Comparison of ENCODE assay signal across 13 cellular contexts in genomic region chr21:44794031-44794374, GRCh38. TPM values are rescaled to one million over a fixed set of nuclear protein-coding genes. Genes with fewer than 3 reads are reported as not detected.
DNase-seq lines count a peak whose midpoint lies in the region; ATAC-seq and TF ChIP-seq lines count a peak whose summit lies in the region.
"Had no signal": no experiment of that assay in that cellular context is flagged by ENCODE, and none has a peak within 500 bp of the region (broad histone marks: within the 10 kb centered on the region; RNA-seq: fewer than 3 reads in every experiment).

No MANE protein-coding gene starts in this region.

- no peak overlapping the region for H3K4me3 Mint-ChIP-seq in activated T-cell treated with anti-CD3 and anti-CD28 coated beads, Interleukin-2, amount 50 U/mL, for 72 hours
- H3K4me3 Mint-ChIP-seq in activated T-cell treated with anti-CD3 and anti-CD28 coated beads, Interleukin-2, amount 50 U/mL, for 24 hours = no peak overlapping the region
- H3K4me3 Mint-ChIP-seq in stimulated activated effector memory CD8-positive, alpha-beta T cell treated with anti-CD3 and anti-CD28 coated beads, Interleukin-12 subunit alpha, Interleukin-12 subunit beta, amount 100 ng/mL, for 72 hours = no peak overlapping the region

- H3K4me3 ChIP-seq in Panc1 (ENCODE audit: low read depth in 2 of 2, low read length in 2 of 2) = no peak overlapping the region
- H3K4me3 ChIP-seq: A549, BLaER1 had no signal

- intact Hi-C loops in Panc1 (cut with micrococcal nuclease; ENCODE audit: unreplicated experiment) = no loop called here

- DNase-seq in activated T-cell treated with anti-CD3 and anti-CD28 coated beads, Interleukin-2, amount 50 U/mL, for 72 hours = no peak
- no peak for DNase-seq in activated T-cell treated with anti-CD3 and anti-CD28 coated beads, Interleukin-2, amount 50 U/mL, for 24 hours
- no peak for DNase-seq in Panc1 (ENCODE audit: low read depth, low spot score)
- DNase-seq in stimulated activated effector memory CD8-positive, alpha-beta T cell treated with anti-CD3 and anti-CD28 coated beads, Interleukin-12 subunit alpha, Interleukin-12 subunit beta, amount 100 ng/mL, for 72 hours (ENCODE audit: low spot score in 2 of 2) = no peak
- DNase-seq in stimulated activated CD4-positive, alpha-beta T cell treated with anti-CD3 and anti-CD28 coated beads, Interleukin-2, amount 100 ng/mL, for 48 hours = no peak
- DNase-seq in retina = no peak
- DNase-seq: NK-92 treated with Interleukin-12 subunit alpha and Interleukin-12 subunit beta, amount 100 ng/mL, for 24 hours; SHP77 treated with DMSO at 0.1 percent for 48 hours had no signal

- H3K9me3 ChIP-seq in Panc1 (ENCODE audit: control insufficient read depth, insufficient read depth, low read depth, low read length) = no peaks in the 10 kb centered on the region
- H3K9me3 ChIP-seq: A549, BLaER1 had no signal

- CTCF ChIA-PET in Panc1 (lab: Charles Lee) = interaction anchor here (1.3 kb wide), 1 partner anchor 29 kb away, joined by 3 read pairs; no protein-coding TSS in a partner anchor

- H3K4me1 ChIP-seq in Panc1 (ENCODE audit: control insufficient read depth, insufficient read depth, low read length) = no peaks in the 10 kb centered on the region; the same call in 1 of the 2 replicates
- H3K4me1 ChIP-seq: A549 had no signal

- H3K4me1 Mint-ChIP-seq in activated T-cell treated with anti-CD3 and anti-CD28 coated beads, Interleukin-2, amount 50 U/mL, for 72 hours (ENCODE audit: low read depth) = peaks cover 71% of the 10 kb centered on the region
- H3K4me1 Mint-ChIP-seq in activated T-cell treated with anti-CD3 and anti-CD28 coated beads, Interleukin-2, amount 50 U/mL, for 24 hours (ENCODE audit: low read depth) = peaks cover 79% of the 10 kb centered on the region
- peaks cover 58% of the 10 kb centered on the region for H3K4me1 Mint-ChIP-seq in stimulated activated effector memory CD8-positive, alpha-beta T cell treated with anti-CD3 and anti-CD28 coated beads, Interleukin-12 subunit alpha, Interleukin-12 subunit beta, amount 100 ng/mL, for 72 hours

- 0 out of 2 replicates have a peak overlapping the region, but pooled peaks have one; percentile 23 for H3K27ac ChIP-seq in Panc1 (ENCODE audit: low read length)
- H3K27ac ChIP-seq: A549, BLaER1 had no signal

- no peaks in the 10 kb centered on the region for H3K27me3 Mint-ChIP-seq in activated T-cell treated with anti-CD3 and anti-CD28 coated beads, Interleukin-2, amount 50 U/mL, for 72 hours (ENCODE audit: low read depth)
- H3K27me3 Mint-ChIP-seq in activated T-cell treated with anti-CD3 and anti-CD28 coated beads, Interleukin-2, amount 50 U/mL, for 24 hours = no peaks in the 10 kb centered on the region
- H3K27me3 Mint-ChIP-seq: CD4-positive, alpha-beta memory T cell had no signal

- no peak for TF ChIP-seq CTCF in Panc1 (IDR thresholded peaks at IDR 0.05)

- no peak for ATAC-seq in activated T-cell treated with anti-CD3 and anti-CD28 coated beads, Interleukin-2, amount 50 U/mL, for 72 hours (replicated peaks in 1 of 2)
- ATAC-seq in Panc1 = no peak
- peak; percentile 56 for ATAC-seq in esophagus mucosa
- no peak for ATAC-seq in stimulated activated effector memory CD8-positive, alpha-beta T cell treated with anti-CD3 and anti-CD28 coated beads, Interleukin-12 subunit alpha, Interleukin-12 subunit beta, amount 100 ng/mL, for 72 hours
- ATAC-seq in HG02884 (IDR thresholded peaks at IDR 0.05; ENCODE audit: unreplicated experiment) = no peak

- BruUV-seq in Panc1 (replicated peaks; lab: Mats Ljungman, UMichigan) = no TSS peak

- POLR2A ChIA-PET in Panc1 (lab: Charles Lee) = no interaction called here

- peak overlapping the region; percentile 68 for H3K27ac Mint-ChIP-seq in activated T-cell treated with anti-CD3 and anti-CD28 coated beads, Interleukin-2, amount 50 U/mL, for 72 hours
- no peak overlapping the region for H3K27ac Mint-ChIP-seq in activated T-cell treated with anti-CD3 and anti-CD28 coated beads, Interleukin-2, amount 50 U/mL, for 24 hours
- H3K27ac Mint-ChIP-seq in stimulated activated effector memory CD8-positive, alpha-beta T cell treated with anti-CD3 and anti-CD28 coated beads, Interleukin-12 subunit alpha, Interleukin-12 subunit beta, amount 100 ng/mL, for 72 hours = peak overlapping the region; percentile 65

- H3K27me3 ChIP-seq in Panc1 (ENCODE audit: control insufficient read depth, insufficient read depth, low read length) = no peaks in the 10 kb centered on the region
- H3K27me3 ChIP-seq: BLaER1 had no signal

- H3K36me3 Mint-ChIP-seq in activated T-cell treated with anti-CD3 and anti-CD28 coated beads, Interleukin-2, amount 50 U/mL, for 72 hours (ENCODE audit: insufficient read depth in 2 of 2) = peaks cover 11 to 15% of the 10 kb centered on the region in 2 donors
- peaks cover 89% of the 10 kb centered on the region for H3K36me3 Mint-ChIP-seq in activated T-cell treated with anti-CD3 and anti-CD28 coated beads, Interleukin-2, amount 50 U/mL, for 24 hours (ENCODE audit: low read depth)
- H3K36me3 Mint-ChIP-seq in stimulated activated effector memory CD8-positive, alpha-beta T cell treated with anti-CD3 and anti-CD28 coated beads, Interleukin-12 subunit alpha, Interleukin-12 subunit beta, amount 100 ng/mL, for 72 hours = peaks cover 66% of the 10 kb centered on the region

- H3K36me3 ChIP-seq in Panc1 (ENCODE audit: control insufficient read depth, insufficient read depth, low read length) = peaks cover 6% of the 10 kb centered on the region

- no peaks in the 10 kb centered on the region for H3K9me3 Mint-ChIP-seq in activated T-cell treated with anti-CD3 and anti-CD28 coated beads, Interleukin-2, amount 50 U/mL, for 72 hours
- no peaks in the 10 kb centered on the region for H3K9me3 Mint-ChIP-seq in activated T-cell treated with anti-CD3 and anti-CD28 coated beads, Interleukin-2, amount 50 U/mL, for 24 hours
- H3K9me3 Mint-ChIP-seq in stimulated activated effector memory CD8-positive, alpha-beta T cell treated with anti-CD3 and anti-CD28 coated beads, Interleukin-12 subunit alpha, Interleukin-12 subunit beta, amount 100 ng/mL, for 72 hours = no peaks in the 10 kb centered on the region
- H3K9me3 Mint-ChIP-seq: CD4-positive, alpha-beta memory T cell had no signal

- in situ Hi-C loops in Panc1 (cut with HindIII; ENCODE audit: low pct_unique_long_range_greater_than_20kb, low sequenced_read_pairs) = no loop called here

RNA-seq across cellular contexts. Expression of gene UBE2G2, which starts 7.6 kb away (rescaled TPM):
- total RNA-seq in activated T-cell treated with anti-CD3 and anti-CD28 coated beads, Interleukin-2, amount 50 U/mL, for 72 hours = 10 to 100 TPM; 85.2 to 95.6 TPM
- total RNA-seq in Panc1 (2021; ENCODE audit: unreplicated experiment) (77.4 TPM), esophagus mucosa (35.8 TPM)
- polyA plus RNA-seq in Panc1 (2012; ENCODE audit: insufficient read length) = 69.4 TPM

RNA-seq across cellular contexts. Expression of gene SUMO3, which starts 23.9 kb away (rescaled TPM):
- 10 to 100 TPM; 60.1 to 67.8 TPM for total RNA-seq in activated T-cell treated with anti-CD3 and anti-CD28 coated beads, Interleukin-2, amount 50 U/mL, for 72 hours
- total RNA-seq in Panc1 (2021; ENCODE audit: unreplicated experiment) = 41.4 TPM
- polyA plus RNA-seq in Panc1 (2012; ENCODE audit: insufficient read length) = 55.8 TPM
- 51.9 TPM for total RNA-seq in esophagus mucosa
